ENCODE assay signal across 8 cellular contexts in the genomic region with DNA sequence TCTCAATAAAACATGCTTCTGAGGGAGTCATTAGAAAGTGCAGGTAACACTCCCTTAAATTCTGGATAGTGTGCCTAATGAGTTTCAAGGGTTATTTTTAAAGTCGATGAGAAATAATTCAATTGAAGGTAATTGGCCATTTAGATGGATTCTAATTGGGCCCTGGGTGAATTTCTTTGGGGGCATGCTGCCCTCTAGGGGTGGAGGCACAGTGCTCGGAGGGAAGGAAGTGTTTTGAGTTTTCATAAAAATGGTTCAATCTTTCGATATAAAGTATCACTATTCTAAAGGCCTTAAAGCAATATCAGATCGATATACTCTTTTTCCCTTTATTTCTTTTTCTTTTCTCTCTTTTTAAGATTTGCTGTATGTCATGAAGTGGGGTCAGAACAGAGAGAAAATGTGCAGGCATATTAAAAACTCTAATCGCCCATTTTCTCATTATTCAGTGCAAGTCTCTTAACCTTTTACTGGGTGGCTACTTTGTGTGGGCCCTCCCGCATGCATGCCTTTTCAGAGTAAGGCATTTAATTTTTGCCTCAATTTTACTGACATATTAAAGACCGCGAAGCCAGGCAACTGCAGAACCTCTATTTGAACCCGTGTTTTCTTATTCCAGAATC. TPM values are rescaled to one million over a fixed set of nuclear protein-coding genes. Genes with fewer than 3 reads are reported as not detected.
A peak's percentile ranks its signal among the peaks of the same experiment; 100 is the strongest.
DNase-seq lines count a peak whose midpoint lies in the region; ATAC-seq and TF ChIP-seq lines count a peak whose summit lies in the region.

No MANE protein-coding gene starts in this region.

- no peak overlapping the region for H3K27ac Mint-ChIP-seq in activated CD4-positive, alpha-beta T cell treated with anti-CD3 and anti-CD28 coated beads for 36 hours

- TF ChIP-seq CTCF in LNCAP (IDR thresholded peaks at IDR 0.05) (peak; percentile 96), fibroblast of pulmonary artery (IDR thresholded peaks at IDR 0.05; ENCODE audit: low read length, missing control alignments) (peak; percentile 90)

- H3K36me3 Mint-ChIP-seq in activated CD4-positive, alpha-beta T cell treated with anti-CD3 and anti-CD28 coated beads for 36 hours (ENCODE audit: low read depth), result no peaks in the 10 kb centered on the region

- no peak for ATAC-seq in activated CD4-positive, alpha-beta T cell treated with anti-CD3 and anti-CD28 coated beads for 36 hours
- ATAC-seq in SK-N-SH treated with all-trans-retinoic acid at 6 μM for 48 hours, result peak; percentile 88
- no peak for ATAC-seq in HG03196 (IDR thresholded peaks at IDR 0.05; ENCODE audit: unreplicated experiment)

- DNase-seq in activated CD4-positive, alpha-beta T cell treated with anti-CD3 and anti-CD28 coated beads for 36 hours, result peak; percentile 60
- no peak for DNase-seq in activated CD4-positive, alpha-beta T cell treated with anti-CD3 and anti-CD28 coated beads for 4 hours
- DNase-seq in fibroblast of pulmonary artery (ENCODE audit: low read depth), result peak; percentile 21
- DNase-seq in stimulated activated CD4-positive, alpha-beta T cell treated with anti-CD3 and anti-CD28 coated beads, Interleukin-12 subunit alpha, Interleukin-12 subunit beta, amount 100 ng/mL, for 48 hours (ENCODE audit: low read depth in 2 of 3, low spot score in 1 of 3), result peak in 2 of 3 donors; percentile 19 to 25
- DNase-seq in activated effector memory CD4-positive, alpha-beta T cell treated with Interleukin-2 at 50 U/mL for 16 hours, result no peak

- H3K4me3 Mint-ChIP-seq in activated CD4-positive, alpha-beta T cell treated with anti-CD3 and anti-CD28 coated beads for 36 hours, result no peak overlapping the region

- H3K27me3 Mint-ChIP-seq in activated CD4-positive, alpha-beta T cell treated with anti-CD3 and anti-CD28 coated beads for 36 hours, result peaks cover 19% of the 10 kb centered on the region

- no peak overlapping the region for H3K4me3 ChIP-seq in fibroblast of pulmonary artery (replicated peaks; ENCODE audit: low read depth, low read length)

- no peaks in the 10 kb centered on the region for H3K9me3 Mint-ChIP-seq in activated CD4-positive, alpha-beta T cell treated with anti-CD3 and anti-CD28 coated beads for 36 hours (ENCODE audit: low read depth)

- H3K4me1 Mint-ChIP-seq in activated CD4-positive, alpha-beta T cell treated with anti-CD3 and anti-CD28 coated beads for 36 hours, result no peaks in the 10 kb centered on the region

- intact Hi-C loops in activated CD4-positive, alpha-beta T cell treated with anti-CD3 and anti-CD28 coated beads for 36 hours (cut with DNase I, micrococcal nuclease), result loop anchor here (2.0 to 5.0 kb wide), 2 partner anchors 50 to 486 kb away; no protein-coding TSS in a partner anchor

- CTCF ChIA-PET in activated CD4-positive, alpha-beta T cell treated with anti-CD3 and anti-CD28 coated beads for 36 hours (lab: Charles Lee), result interaction anchor here (0.7 to 4.7 kb wide), 6 partner anchors 31 to 486 kb away, joined by 3 to 38 read pairs (median 6); no protein-coding TSS in a partner anchor

- POLR2A ChIA-PET in activated CD4-positive, alpha-beta T cell treated with anti-CD3 and anti-CD28 coated beads for 36 hours (lab: Charles Lee), result no interaction called here

TF ChIP-seq in SK-N-SH treated with all-trans-retinoic acid at 6 μM for 48 hours, 23 proteins besides CTCF, POLR2A, EP300 and RAD21:
- TF ChIP-seq ZNF565 (CRISPR knock-in tag; conservative IDR thresholded peaks at IDR 0.05; ENCODE audit: low read depth) (no peak), ZC3H10 (CRISPR knock-in tag; IDR thresholded peaks at IDR 0.05) (no peak), ESRRG (CRISPR knock-in tag; IDR thresholded peaks at IDR 0.05) (no peak), ZNF70 (CRISPR knock-in tag; IDR thresholded peaks at IDR 0.05) (no peak), ZNF8 (CRISPR knock-in tag; IDR thresholded peaks at IDR 0.05) (no peak), ARNTL (CRISPR knock-in tag; IDR thresholded peaks at IDR 0.05; ENCODE audit: borderline replicate concordance, low read depth) (no peak), CREB5 (CRISPR knock-in tag; IDR thresholded peaks at IDR 0.05; ENCODE audit: low read depth) (no peak), CSDC2 (CRISPR knock-in tag; IDR thresholded peaks at IDR 0.05) (no peak), ISL1 (CRISPR knock-in tag; IDR thresholded peaks at IDR 0.05) (no peak), TCF4 (CRISPR knock-in tag; IDR thresholded peaks at IDR 0.05; ENCODE audit: borderline replicate concordance) (no peak), RARB (CRISPR knock-in tag; IDR thresholded peaks at IDR 0.05) (no peak), CSRNP3 (CRISPR knock-in tag; IDR thresholded peaks at IDR 0.05) (no peak)
- TF ChIP-seq, protein P1, sequence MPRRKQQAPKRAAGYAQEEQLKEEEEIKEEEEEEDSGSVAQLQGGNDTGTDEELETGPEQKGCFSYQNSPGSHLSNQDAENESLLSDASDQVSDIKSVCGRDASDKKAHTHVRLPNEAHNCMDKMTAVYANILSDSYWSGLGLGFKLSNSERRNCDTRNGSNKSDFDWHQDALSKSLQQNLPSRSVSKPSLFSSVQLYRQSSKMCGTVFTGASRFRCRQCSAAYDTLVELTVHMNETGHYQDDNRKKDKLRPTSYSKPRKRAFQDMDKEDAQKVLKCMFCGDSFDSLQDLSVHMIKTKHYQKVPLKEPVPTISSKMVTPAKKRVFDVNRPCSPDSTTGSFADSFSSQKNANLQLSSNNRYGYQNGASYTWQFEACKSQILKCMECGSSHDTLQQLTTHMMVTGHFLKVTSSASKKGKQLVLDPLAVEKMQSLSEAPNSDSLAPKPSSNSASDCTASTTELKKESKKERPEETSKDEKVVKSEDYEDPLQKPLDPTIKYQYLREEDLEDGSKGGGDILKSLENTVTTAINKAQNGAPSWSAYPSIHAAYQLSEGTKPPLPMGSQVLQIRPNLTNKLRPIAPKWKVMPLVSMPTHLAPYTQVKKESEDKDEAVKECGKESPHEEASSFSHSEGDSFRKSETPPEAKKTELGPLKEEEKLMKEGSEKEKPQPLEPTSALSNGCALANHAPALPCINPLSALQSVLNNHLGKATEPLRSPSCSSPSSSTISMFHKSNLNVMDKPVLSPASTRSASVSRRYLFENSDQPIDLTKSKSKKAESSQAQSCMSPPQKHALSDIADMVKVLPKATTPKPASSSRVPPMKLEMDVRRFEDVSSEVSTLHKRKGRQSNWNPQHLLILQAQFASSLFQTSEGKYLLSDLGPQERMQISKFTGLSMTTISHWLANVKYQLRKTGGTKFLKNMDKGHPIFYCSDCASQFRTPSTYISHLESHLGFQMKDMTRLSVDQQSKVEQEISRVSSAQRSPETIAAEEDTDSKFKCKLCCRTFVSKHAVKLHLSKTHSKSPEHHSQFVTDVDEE (CRISPR knock-in tag; IDR thresholded peaks at IDR 0.05), result no peak
TF ChIP-seq in SK-N-SH treated with all-trans-retinoic acid at 6 μM for 48 hours: peak in this region for 0.

RNA-seq across cellular contexts. Expression of gene NKX2-8, which starts 25.5 kb away (rescaled TPM):
- total RNA-seq in activated CD4-positive, alpha-beta T cell treated with anti-CD3 and anti-CD28 coated beads for 36 hours, result not detected

RNA-seq across cellular contexts. Expression of gene NKX2-1, which starts 36.9 kb away (rescaled TPM):
- total RNA-seq in activated CD4-positive, alpha-beta T cell treated with anti-CD3 and anti-CD28 coated beads for 36 hours, result not detected

Comparison
In these comparisons a context has a peak if more than half of its experiments do, and no peak if none do; other contexts are left out.
1. DNase-seq: peak in activated CD4-positive, alpha-beta T cell treated with anti-CD3 and anti-CD28 coated beads for 36 hours (single experiment), fibroblast of pulmonary artery (single experiment) and stimulated activated CD4-positive, alpha-beta T cell treated with anti-CD3 and anti-CD28 coated beads, Interleukin-12 subunit alpha, Interleukin-12 subunit beta, amount 100 ng/mL, for 48 hours (2 of 3); none in activated CD4-positive, alpha-beta T cell treated with anti-CD3 and anti-CD28 coated beads for 4 hours (0 of 2) and activated effector memory CD4-positive, alpha-beta T cell treated with Interleukin-2 at 50 U/mL for 16 hours (single experiment).